22 cellular contexts compared by ENCODE assay signal in genomic region chr1:12408662-12409061, GRCh38.
DNase-seq lines count a peak whose midpoint lies in the region; ATAC-seq, FAIRE-seq and TF ChIP-seq lines count a peak whose summit lies in the region.
"Had no signal": no experiment of that assay in that cellular context is flagged by ENCODE, and none has a peak within 500 bp of the region (broad histone marks: within the 10 kb centered on the region; RNA-seq: fewer than 3 reads in every experiment).

No MANE protein-coding gene starts in this region.

- no peak for TF ChIP-seq POLR2A in K562 (conservative IDR thresholded peaks at IDR 0.05)
- no peak for TF ChIP-seq POLR2A in sigmoid colon (IDR thresholded peaks at IDR 0.05)

- peak; percentile 79 for FAIRE-seq in K562 (lab: Jason Lieb, UNC)
- FAIRE-seq: astrocyte, D721Med, keratinocyte had no signal

- peak overlapping the region in 1 of 2 experiments; percentile 27; a peak in 1 of 4 replicates for H3K9ac ChIP-seq in K562 (ENCODE audit: insufficient read depth in 1 of 2, low read depth in 2 of 2, low read length in 2 of 2)

- CTCF ChIA-PET in CD4-positive, alpha-beta T cell (lab: Charles Lee) = interaction anchor here (1.2 to 1.3 kb wide), 3 partner anchors 11 to 250 kb away, joined by 3 to 4 read pairs (median 3); partner anchors contain the start of gene DHRS3
- CTCF ChIA-PET in K562 (lab: Yijun Ruan, JAX; ENCODE audit: low intra/inter-chr PET ratio) = no interaction called here
- CTCF ChIA-PET in GM10248 (lab: Yijun Ruan, JAX) = interaction anchor here (1.0 to 1.3 kb wide), 2 partner anchors 28 to 130 kb away, joined by 3 to 4 read pairs; no protein-coding TSS in a partner anchor

- no peak for ATAC-seq in CD4-positive, alpha-beta T cell (ENCODE audit: poor library complexity)
- ATAC-seq in K562 = peak; percentile 55
- no peak for ATAC-seq in HG02973 (IDR thresholded peaks at IDR 0.05; ENCODE audit: unreplicated experiment)
- ATAC-seq in GM19035 (IDR thresholded peaks at IDR 0.05; ENCODE audit: unreplicated experiment) = no peak

- no peaks in the 10 kb centered on the region for H3K79me2 ChIP-seq in K562 (ENCODE audit: control insufficient read depth, insufficient read depth, low read length)
- H3K79me2 ChIP-seq: hepatocyte had no signal

- H4K20me1 ChIP-seq in K562 (replicated peaks; ENCODE audit: control insufficient read depth, insufficient read depth, low read length) = no peaks in the 10 kb centered on the region

- WGBS in K562 (ENCODE audit: insufficient coverage, low coverage, missing lambda C conversion rate) = 5% methylated on average over 1 of the region's 1 CpG
- 57 to 70% methylated on average over 1 of the region's 1 CpG for WGBS in sigmoid colon, 2 donors

- POLR2A ChIA-PET in CD4-positive, alpha-beta T cell (lab: Charles Lee) = no interaction called here
- POLR2A ChIA-PET in K562 (lab: Yijun Ruan, JAX) (interaction anchor here (0.8 to 2.2 kb wide), 7 partner anchors 8 to 69 kb away, joined by 4 to 9 read pairs (median 5); no protein-coding TSS in a partner anchor), GM10248 (lab: Yijun Ruan, JAX) (no interaction called here)

- no peak overlapping the region for H3K4me2 ChIP-seq in K562 (ENCODE audit: insufficient read depth, low read length)
- H3K4me2 ChIP-seq: hepatocyte had no signal

- TF ChIP-seq RAD21 in K562 (CRISPR knock-in tag; conservative IDR thresholded peaks at IDR 0.05 in 1 of 2, IDR thresholded peaks at IDR 0.05 in 1 of 2) = peak in 1 of 2 experiments; percentile 21; a peak in 2 of 4 replicates

- H3K27me3 Mint-ChIP-seq in CD4-positive, alpha-beta T cell = no peaks in the 10 kb centered on the region
- H3K27me3 Mint-ChIP-seq: IgD-negative memory B cell had no signal

- peak; percentile 54; the same call in 1 of the 2 replicates for TF ChIP-seq EP300 in K562 (IDR thresholded peaks at IDR 0.05; ENCODE audit: low read length)
- no peak for TF ChIP-seq EP300 in sigmoid colon (IDR thresholded peaks at IDR 0.05)

- no peaks in the 10 kb centered on the region for H3K9me3 Mint-ChIP-seq in CD4-positive, alpha-beta T cell

- H3K9me1 ChIP-seq in K562 (ENCODE audit: control insufficient read depth, insufficient read depth, low read length) = no peaks in the 10 kb centered on the region

- no peak for TF ChIP-seq CTCF in CD4-positive, alpha-beta T cell (IDR thresholded peaks at IDR 0.05)
- TF ChIP-seq CTCF in K562 (IDR thresholded peaks at IDR 0.05 in 2 of 3, conservative IDR thresholded peaks at IDR 0.05 in 1 of 3; ENCODE audit: insufficient read depth in 2 of 3, low read depth in 1 of 3, low read length in 3 of 3) (no peak), sigmoid colon (IDR thresholded peaks at IDR 0.05) (no peak), GM10248 (IDR thresholded peaks at IDR 0.05; ENCODE audit: control extremely low read depth, extremely low read depth, low read depth, missing control alignments) (no peak)

- H3K4me1 ChIP-seq in K562 (replicated peaks in 1 of 2; ENCODE audit: control insufficient read depth in 2 of 2, insufficient read depth in 2 of 2, low read length in 2 of 2) = peaks cover 11 to 33% of the 10 kb centered on the region in 2 experiments; a peak in 4 of 5 replicates
- peaks cover 0 to 51% (median 49%) of the 10 kb centered on the region in 4 donors for H3K4me1 ChIP-seq in sigmoid colon

- peak overlapping the region; percentile 20 for H3K27ac Mint-ChIP-seq in CD4-positive, alpha-beta T cell
- H3K27ac Mint-ChIP-seq: IgD-negative memory B cell had no signal

- H3K36me3 ChIP-seq in K562 (ENCODE audit: control insufficient read depth, insufficient read depth, low read length) (peaks cover 54% of the 10 kb centered on the region), sigmoid colon (peaks cover 0 to 24% (median 8%) of the 10 kb centered on the region in 4 donors)

- DNase-seq in CD4-positive, alpha-beta T cell = no peak
- peak; percentile 77 for DNase-seq in OCI-M1 (lab: John Stamatoyannopoulos, UW)
- peak; percentile 29 to 84 (median 52) for DNase-seq in K562 (ENCODE audit: extremely low read depth in 1 of 4, low spot score in 3 of 4)
- no peak for DNase-seq in sigmoid colon
- DNase-seq in GM10248 (ENCODE audit: extremely low spot score) = no peak
- no peak for DNase-seq in activated T-cell treated with anti-CD3 and anti-CD28 coated beads, Interleukin-2, amount 50 U/mL, for 1 hour
- DNase-seq: activated CD4-positive, alpha-beta T cell treated with anti-CD3 and anti-CD28 coated beads for 48 hours; activated CD8-positive, alpha-beta memory T cell treated with anti-CD3 and anti-CD28 coated beads, Interleukin-2, amount 50 U/mL, for 48 hours; activated gamma-delta T cell treated with Interleukin-2 at 50 U/mL for 16 hours; H7; mesenchymal stem cell; NCI-H2029 treated with DMSO at 0.1 percent for 48 hours; NCI-H510A treated with DMSO at 0.1 percent for 48 hours; stimulated activated naive CD4-positive, alpha-beta T cell treated with Interleukin-2 at 50 U/mL for 16 hours; T-helper 9 cell had no signal

- peaks cover 6% of the 10 kb centered on the region for H3K9me3 ChIP-seq in CD4-positive, alpha-beta T cell (ENCODE audit: control insufficient read depth, low read length)
- H3K9me3 ChIP-seq in K562 (replicated peaks; ENCODE audit: control insufficient read depth, insufficient read depth, low read depth, low read length) (peaks cover 14% of the 10 kb centered on the region), sigmoid colon (no peaks in the 10 kb centered on the region)

- no peak overlapping the region for H2AFZ ChIP-seq in K562 (ENCODE audit: low read depth, low read length)
- H2AFZ ChIP-seq: hepatocyte had no signal

- no peak overlapping the region for H3K27ac ChIP-seq in CD4-positive, alpha-beta T cell (ENCODE audit: low read depth, low read length)
- peak overlapping the region; percentile 60 for H3K27ac ChIP-seq in K562 (ENCODE audit: extremely low read depth, low read depth, low read length)
- H3K27ac ChIP-seq in sigmoid colon = peak overlapping the region; percentile 75 to 82 (median 80)

- no peak overlapping the region for H3K4me3 Mint-ChIP-seq in CD4-positive, alpha-beta T cell
- H3K4me3 Mint-ChIP-seq: IgD-negative memory B cell had no signal

- H3K27me3 ChIP-seq in CD4-positive, alpha-beta T cell (ENCODE audit: control insufficient read depth, insufficient read depth, low read length) = no peaks in the 10 kb centered on the region
- H3K27me3 ChIP-seq in K562 (ENCODE audit: control insufficient read depth in 2 of 2, insufficient read depth in 2 of 2, low read length in 2 of 2) = no peaks in the 10 kb centered on the region
- H3K27me3 ChIP-seq in sigmoid colon = no peaks in the 10 kb centered on the region
- H3K27me3 ChIP-seq: hepatocyte had no signal

- BruUV-seq in K562 (replicated peaks; lab: Mats Ljungman, UMichigan) = no TSS peak

- peaks cover 36% of the 10 kb centered on the region for H3K4me1 Mint-ChIP-seq in CD4-positive, alpha-beta T cell (ENCODE audit: low read depth)

- H3K36me3 Mint-ChIP-seq in CD4-positive, alpha-beta T cell (ENCODE audit: low read depth) = peaks cover 84% of the 10 kb centered on the region

- intact Hi-C loops in CD4-positive, alpha-beta T cell (cut with DNase I, micrococcal nuclease) = loop anchor here in 1 of 2 experiments (5.0 kb wide), 1 partner anchor 64 kb away; no protein-coding TSS in a partner anchor
- intact Hi-C loops in K562 (cut with micrococcal nuclease) = loop anchor here (5.0 kb wide), 3 partner anchors 69 to 194 kb away; no protein-coding TSS in a partner anchor
- intact Hi-C loops in sigmoid colon (cut with DNase I) = loop anchor here (5.0 kb wide), 1 partner anchor 69 kb away; no protein-coding TSS in a partner anchor

- H3K4me3 ChIP-seq in K562 (no peak overlapping the region), sigmoid colon (no peak overlapping the region)
- H3K4me3 ChIP-seq: hepatocyte had no signal

- in situ Hi-C loops in K562 (cut with MboI) = loop anchor here (5.0 kb wide), 1 partner anchor 209 kb away; the partner anchor contains the start of gene DHRS3

TF ChIP-seq in K562, 482 proteins besides CTCF, POLR2A, EP300 and RAD21 (continues in another document):
- TF ChIP-seq HLTF (IDR thresholded peaks at IDR 0.05) (peak; percentile 49; the same call in 1 of the 2 replicates), ZNF655 (CRISPR knock-in tag; IDR thresholded peaks at IDR 0.05) (no peak), DDX20 (tag; IDR thresholded peaks at IDR 0.05; ENCODE audit: low read depth) (no peak), ZNF395 (CRISPR knock-in tag; IDR thresholded peaks at IDR 0.05) (peak; percentile 54; the same call in 1 of the 2 replicates), JUND (IDR thresholded peaks at IDR 0.05; ENCODE audit: borderline replicate concordance, low read depth, low read length) (no peak), JUND (tag; IDR thresholded peaks at IDR 0.05; ENCODE audit: borderline replicate concordance, low read depth, low read length) (peak; percentile 74; the same call in 1 of the 3 replicates), OTX1 (CRISPR knock-in tag; IDR thresholded peaks at IDR 0.05) (no peak), NCOR1 (IDR thresholded peaks at IDR 0.05) (peak; percentile 70), LEF1 (IDR thresholded peaks at IDR 0.05) (no peak), ZSCAN32 (CRISPR knock-in tag; IDR thresholded peaks at IDR 0.05) (no peak), CREB1 (IDR thresholded peaks at IDR 0.05) (no peak), CREB1 (CRISPR knock-in tag; IDR thresholded peaks at IDR 0.05) (no peak), DIDO1 (tag; IDR thresholded peaks at IDR 0.05; ENCODE audit: low read depth) (no peak)

Comparison
In these comparisons a context has a peak if more than half of its experiments do, and no peak if none do; other contexts are left out.
1. DNase-seq: peak in OCI-M1 (single experiment) and K562 (4 of 4); none in CD4-positive, alpha-beta T cell (0 of 10), sigmoid colon (single experiment), GM10248 (single experiment) and activated T-cell treated with anti-CD3 and anti-CD28 coated beads, Interleukin-2, amount 50 U/mL, for 1 hour (single experiment).